Comparison of ENCODE assay signal across 9 cellular contexts in the genomic region with DNA sequence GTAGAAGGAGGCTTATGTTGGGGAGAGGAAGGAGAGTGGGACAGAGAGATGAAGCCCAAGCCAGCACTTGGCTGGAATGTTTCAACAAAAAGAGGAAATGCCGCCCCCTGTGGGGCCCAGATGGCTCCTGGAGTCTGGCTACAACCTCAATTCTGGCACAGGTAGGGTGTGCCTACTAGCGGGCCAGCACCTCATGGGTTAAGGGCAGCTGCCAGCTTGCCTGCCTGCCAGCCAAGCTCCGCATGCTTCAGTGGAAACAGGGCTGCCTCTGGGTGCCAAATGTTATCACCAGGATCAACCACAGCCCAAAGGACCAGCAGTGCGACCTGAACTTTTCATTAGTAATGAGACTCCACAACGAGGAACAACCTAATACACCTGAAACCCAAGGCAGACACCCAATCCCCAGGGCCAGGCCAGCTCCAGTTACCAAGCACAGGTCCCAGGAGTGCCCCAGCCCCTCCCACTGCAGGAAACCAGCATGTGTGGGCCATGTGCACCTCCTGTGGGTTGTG. TPM values are rescaled to one million over a fixed set of nuclear protein-coding genes. Genes with fewer than 3 reads are reported as not detected.
DNase-seq lines count a peak whose midpoint lies in the region; ATAC-seq and TF ChIP-seq lines count a peak whose summit lies in the region.
"Had no signal": no experiment of that assay in that cellular context is flagged by ENCODE, and none has a peak within 500 bp of the region (broad histone marks: within the 10 kb centered on the region; RNA-seq: fewer than 3 reads in every experiment).

No MANE protein-coding gene starts in this region.

- no peaks in the 10 kb centered on the region for H3K9me3 ChIP-seq in psoas muscle
- no peaks in the 10 kb centered on the region for H3K9me3 ChIP-seq in hepatocyte (ENCODE audit: low read depth)

- peak; percentile 76 to 81 (median 80) for ATAC-seq in psoas muscle

- no peaks in the 10 kb centered on the region for H3K9me3 Mint-ChIP-seq in chondrocyte (ENCODE audit: low read depth)

- H3K4me1 Mint-ChIP-seq in chondrocyte (ENCODE audit: low read depth) = peaks cover 20% of the 10 kb centered on the region

- peaks cover 3% of the 10 kb centered on the region for H3K36me3 Mint-ChIP-seq in chondrocyte (ENCODE audit: low read depth)

- no peak overlapping the region for H2AFZ ChIP-seq in hepatocyte

- no peak overlapping the region for H3K27ac Mint-ChIP-seq in chondrocyte (ENCODE audit: unreplicated experiment)

- no peaks in the 10 kb centered on the region for H3K27me3 ChIP-seq in psoas muscle (ENCODE audit: insufficient read depth in 3 of 3, low read length in 2 of 3)
- no peaks in the 10 kb centered on the region for H3K27me3 ChIP-seq in hepatocyte

- no peaks in the 10 kb centered on the region for H4K20me1 ChIP-seq in hepatocyte (ENCODE audit: insufficient read depth, poor library complexity, severe bottlenecking)

- peaks cover 18% of the 10 kb centered on the region for H3K79me2 ChIP-seq in hepatocyte

- H3K4me3 ChIP-seq in psoas muscle = no peak overlapping the region
- H3K4me3 ChIP-seq in hepatocyte = no peak overlapping the region

- no peaks in the 10 kb centered on the region for H3K9me2 ChIP-seq in hepatocyte (replicated peaks; ENCODE audit: insufficient read depth)

- H3K4me3 Mint-ChIP-seq in chondrocyte (ENCODE audit: unreplicated experiment) = no peak overlapping the region

- intact Hi-C loops in psoas muscle (cut with DNase I) = no loop called here

- no peak overlapping the region for H3K4me2 ChIP-seq in hepatocyte

- H3K27ac ChIP-seq in psoas muscle (peak overlapping the region; percentile 60), hepatocyte (no peak overlapping the region)
- H3K27ac ChIP-seq: RWPE1 had no signal

- DNase-seq in NCI-H526 (lab: John Stamatoyannopoulos, UW) = peak; percentile 34 to 73
- DNase-seq in NCI-H526 treated with DMSO at 0.1 percent for 48 hours (lab: John Stamatoyannopoulos, UW) = no peak
- DNase-seq in NCI-H2171 treated with DMSO at 0.1 percent for 48 hours (lab: John Stamatoyannopoulos, UW) = peak; percentile 99
- DNase-seq in chondrocyte (ENCODE audit: low spot score) = no peak
- DNase-seq in psoas muscle = peak in 1 of 2 donors; percentile 67
- DNase-seq in inferior parietal cortex (ENCODE audit: extremely low spot score) = no peak
- DNase-seq in hepatocyte (ENCODE audit: low spot score) = no peak
- DNase-seq in medulla oblongata (ENCODE audit: extremely low spot score) = no peak

- H3K4me1 ChIP-seq in psoas muscle = peaks cover 14% of the 10 kb centered on the region
- no peaks in the 10 kb centered on the region for H3K4me1 ChIP-seq in hepatocyte (ENCODE audit: insufficient read depth)

- 19 to 36% (median 24%) methylated on average over 5 of the region's 5 CpGs for WGBS in psoas muscle, 3 donors
- WGBS in hepatocyte (ENCODE audit: low lambda C conversion rate, missing lambda C conversion rate) = 66% methylated on average over 5 of the region's 5 CpGs

- TF ChIP-seq CTCF in chondrocyte (IDR thresholded peaks at IDR 0.05) (peak; percentile 35), psoas muscle (IDR thresholded peaks at IDR 0.05) (no peak), hepatocyte (IDR thresholded peaks at IDR 0.05; ENCODE audit: poor library complexity) (no peak)

- no peaks in the 10 kb centered on the region for H3K27me3 Mint-ChIP-seq in chondrocyte (ENCODE audit: low read depth)

- H3K36me3 ChIP-seq in psoas muscle (ENCODE audit: insufficient read depth in 1 of 2, low read depth in 1 of 2) = no peaks in the 10 kb centered on the region
- no peaks in the 10 kb centered on the region for H3K36me3 ChIP-seq in hepatocyte (replicated peaks; ENCODE audit: insufficient read depth, low read depth)

RNA-seq across cellular contexts. Expression of a gene that starts 11.3 kb away (rescaled TPM):
- total RNA-seq in chondrocyte (60.9 to 98.4 TPM (median 92.3 TPM) in 3 replicates), psoas muscle (10 to 100 TPM; 18.0 to 61.9 (median 24.2) TPM), hepatocyte (33.8 and 34.0 TPM in 2 replicates)
- polyA plus RNA-seq in psoas muscle (1 to 10 TPM; 3.1 to 8.6 (median 3.3) TPM), hepatocyte (38.7 and 40.6 TPM in 2 replicates)

RNA-seq across cellular contexts. Expression of a gene that starts 18.3 kb away (rescaled TPM):
- total RNA-seq in chondrocyte (not detected in 3 replicates), psoas muscle (not detected), hepatocyte (59.8 and 88.9 TPM in 2 replicates)
- polyA plus RNA-seq in psoas muscle (under 1 TPM in 2 of 3 donors, not detected in 1; 0.04 to 0.21 TPM), hepatocyte (75.5 and 115 TPM in 2 replicates)

RNA-seq across cellular contexts. Expression of a gene that starts 25.9 kb away (rescaled TPM):
- total RNA-seq in chondrocyte (20.8 to 28.2 TPM (median 21.6 TPM) in 3 replicates), psoas muscle (10 to 100 TPM; 18.8 to 28.8 (median 20.1) TPM), hepatocyte (11.3 and 18.1 TPM in 2 replicates)
- polyA plus RNA-seq in psoas muscle (10 to 100 TPM; 10.2 to 25.4 (median 11.9) TPM), hepatocyte (19.5 and 24.3 TPM in 2 replicates)

RNA-seq across cellular contexts. Expression of a gene that starts 46.6 kb away (rescaled TPM):
- 46.9 to 52.8 TPM (median 48.7 TPM) in 3 replicates for total RNA-seq in chondrocyte
- 100 to 1,000 TPM in 2 of 4 donors, 10 to 100 TPM in 2; 77.9 to 112 (median 94.1) TPM for total RNA-seq in psoas muscle
- polyA plus RNA-seq in psoas muscle = 10 to 100 TPM; 31.4 to 67.7 (median 53.4) TPM
- 62.4 and 71.1 TPM in 2 replicates for total RNA-seq in hepatocyte
- polyA plus RNA-seq in hepatocyte = 134 TPM in 2 replicates

Comparison
In these comparisons a context has a peak if more than half of its experiments do, and no peak if none do; other contexts are left out.
1. DNase-seq: peak in NCI-H526 (2 of 2) and NCI-H2171 treated with DMSO at 0.1 percent for 48 hours (single experiment); none in NCI-H526 treated with DMSO at 0.1 percent for 48 hours (single experiment), chondrocyte (single experiment), inferior parietal cortex (single experiment), hepatocyte (single experiment) and medulla oblongata (single experiment).
2. RNA of a gene that starts 18.3 kb away (total RNA-seq): 59.8 to 88.9 TPM in hepatocyte; not detected in chondrocyte and not detected in psoas muscle; every median in the first group is over 10 times any median in the second.